8 cellular contexts compared by ENCODE assay signal in the genomic region with DNA sequence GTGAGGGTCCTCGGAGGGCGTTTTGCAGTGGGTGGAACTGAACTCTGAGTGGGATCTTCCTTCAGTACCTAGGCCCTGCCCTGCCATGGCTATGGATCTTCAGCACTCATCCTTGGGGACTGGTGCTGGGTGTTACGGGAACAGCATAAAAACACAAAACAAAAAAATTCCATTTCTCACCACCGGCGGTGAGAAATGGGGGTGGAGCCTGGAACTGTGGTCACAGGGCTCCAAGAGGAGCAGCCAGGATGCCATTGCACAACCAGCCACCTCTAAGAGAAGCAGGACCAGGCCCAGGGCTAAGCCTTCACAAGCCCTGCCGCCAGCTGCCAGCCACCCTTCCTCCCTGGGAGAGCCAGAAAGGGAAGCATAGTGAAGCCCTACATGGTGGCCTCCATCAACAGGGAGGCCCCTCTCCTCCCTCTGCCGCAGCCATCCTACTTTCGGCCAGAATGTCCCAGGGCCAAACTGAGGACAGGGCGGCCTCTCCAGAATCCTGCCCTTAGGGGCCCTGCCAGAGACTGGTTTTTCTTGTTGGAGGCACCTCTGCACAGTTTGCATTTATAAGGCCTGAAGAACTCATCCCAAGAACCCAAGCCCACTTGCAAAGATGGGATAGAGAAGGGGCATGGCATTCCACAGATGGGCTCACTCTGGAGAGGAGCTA.
DNase-seq lines count a peak whose midpoint lies in the region; ATAC-seq and TF ChIP-seq lines count a peak whose summit lies in the region.

No MANE protein-coding gene starts in this region.

- H3K27ac ChIP-seq in parathyroid adenoma (no peak overlapping the region), testis (no peak overlapping the region)

- peak overlapping the region; percentile 57 for H3K4me3 Mint-ChIP-seq in dendritic cell treated with granulocyte-macrophage colony-stimulating factor and Interleukin-4, amounts not matched to agents 40 ng/mL and 50 ng/mL, for 4 days

- peak overlapping the region; percentile 98 for H3K27ac Mint-ChIP-seq in dendritic cell treated with granulocyte-macrophage colony-stimulating factor and Interleukin-4, amounts not matched to agents 40 ng/mL and 50 ng/mL, for 4 days

- no peak overlapping the region for H3K4me2 ChIP-seq in parathyroid adenoma (ENCODE audit: low read length)

- no peak overlapping the region for H3K9ac ChIP-seq in parathyroid adenoma

- H3K9me3 Mint-ChIP-seq in dendritic cell treated with granulocyte-macrophage colony-stimulating factor and Interleukin-4, amounts not matched to agents 40 ng/mL and 50 ng/mL, for 4 days = no peaks in the 10 kb centered on the region

- peak overlapping the region; percentile 88 for H2AFZ ChIP-seq in parathyroid adenoma

- no peaks in the 10 kb centered on the region for H3K79me2 ChIP-seq in parathyroid adenoma

- 92 to 94% methylated on average over 7 to 9 of the region's 9 CpGs for WGBS in testis, 2 donors

- H3K36me3 Mint-ChIP-seq in dendritic cell treated with granulocyte-macrophage colony-stimulating factor and Interleukin-4, amounts not matched to agents 40 ng/mL and 50 ng/mL, for 4 days (ENCODE audit: low read depth) = no peaks in the 10 kb centered on the region

- H3K4me1 ChIP-seq in parathyroid adenoma (peaks cover 26% of the 10 kb centered on the region), testis (peaks cover 5% of the 10 kb centered on the region)

- TF ChIP-seq CTCF in parathyroid adenoma (IDR thresholded peaks at IDR 0.05) (no peak), testis (IDR thresholded peaks at IDR 0.05) (no peak)

- no peak for TF ChIP-seq POLR2A in testis (IDR thresholded peaks at IDR 0.05)

- H3K36me3 ChIP-seq in parathyroid adenoma (ENCODE audit: control insufficient read depth, insufficient read depth, low read length) (no peaks in the 10 kb centered on the region), testis (ENCODE audit: low read depth, missing control alignments) (no peaks in the 10 kb centered on the region)

- no peaks in the 10 kb centered on the region for H3K9me3 ChIP-seq in parathyroid adenoma (ENCODE audit: control insufficient read depth, low read length)
- H3K9me3 ChIP-seq in testis = no peaks in the 10 kb centered on the region

- ATAC-seq in GM19463 (IDR thresholded peaks at IDR 0.05; ENCODE audit: unreplicated experiment) = no peak

- H3K4me3 ChIP-seq in parathyroid adenoma (ENCODE audit: low read depth, low read length) = no peak overlapping the region
- no peak overlapping the region for H3K4me3 ChIP-seq in testis

- DNase-seq in EH (ENCODE audit: low read depth) = peak; percentile 65
- peak; percentile 48 for DNase-seq in NOMO-1 treated with DMSO at 0.1 percent for 48 hours (lab: John Stamatoyannopoulos, UW; ENCODE audit: unreplicated experiment)
- no peak for DNase-seq in NK-92 (lab: John Stamatoyannopoulos, UW; ENCODE audit: unreplicated experiment)
- DNase-seq in NCI-H2171 treated with DMSO at 0.1 percent for 48 hours (lab: John Stamatoyannopoulos, UW) = no peak
- DNase-seq in testis = no peak

- no peaks in the 10 kb centered on the region for H3K27me3 ChIP-seq in parathyroid adenoma (ENCODE audit: control insufficient read depth, insufficient read depth, low read length)
- H3K27me3 ChIP-seq in testis = no peaks in the 10 kb centered on the region

- no peaks in the 10 kb centered on the region for H3K27me3 Mint-ChIP-seq in dendritic cell treated with granulocyte-macrophage colony-stimulating factor and Interleukin-4, amounts not matched to agents 40 ng/mL and 50 ng/mL, for 4 days

- peaks cover 69% of the 10 kb centered on the region for H3K4me1 Mint-ChIP-seq in dendritic cell treated with granulocyte-macrophage colony-stimulating factor and Interleukin-4, amounts not matched to agents 40 ng/mL and 50 ng/mL, for 4 days (ENCODE audit: low read depth)

- intact Hi-C loops in dendritic cell treated with granulocyte-macrophage colony-stimulating factor and Interleukin-4, amounts not matched to agents 40 ng/mL and 50 ng/mL, for 4 days (cut with micrococcal nuclease) = loop anchor here (2.0 kb wide), 3 partner anchors 25 to 171 kb away; no protein-coding TSS in a partner anchor
- intact Hi-C loops in testis (cut with DNase I; ENCODE audit: low total_unique reads) = no loop called here

Comparison
In these comparisons a context has a peak if more than half of its experiments do, and no peak if none do; other contexts are left out.
1. DNase-seq: peak in EH (single experiment) and NOMO-1 treated with DMSO at 0.1 percent for 48 hours (single experiment); none in NK-92 (single experiment), NCI-H2171 treated with DMSO at 0.1 percent for 48 hours (single experiment) and testis (single experiment).